11 cellular contexts compared by ENCODE assay signal in the genomic region with DNA sequence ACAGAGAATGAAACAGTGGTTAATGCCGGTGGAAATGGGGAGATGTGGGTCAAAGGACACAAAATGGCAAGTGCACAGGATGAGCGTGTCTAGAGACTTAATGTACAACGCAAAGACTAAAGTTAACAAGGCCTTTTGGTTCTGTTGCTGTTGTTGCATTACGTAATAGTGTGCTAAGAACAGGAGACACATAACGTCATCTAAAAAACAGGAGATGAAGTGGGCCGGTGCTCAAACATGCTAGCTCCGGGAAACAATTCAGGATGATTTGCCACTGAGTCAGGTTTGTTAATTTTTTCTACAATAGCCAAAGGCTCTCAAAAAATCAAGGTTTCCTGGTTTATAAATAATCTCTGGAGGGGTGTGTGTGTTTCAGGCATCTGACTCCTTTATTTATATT. TPM values are rescaled to one million over a fixed set of nuclear protein-coding genes. Genes with fewer than 3 reads are reported as not detected.
DNase-seq lines count a peak whose midpoint lies in the region; ATAC-seq and TF ChIP-seq lines count a peak whose summit lies in the region.
"Had no signal": no experiment of that assay in that cellular context is flagged by ENCODE, and none has a peak within 500 bp of the region (broad histone marks: within the 10 kb centered on the region; RNA-seq: fewer than 3 reads in every experiment).

No MANE protein-coding gene starts in this region.

- no peaks in the 10 kb centered on the region for H3K9me3 ChIP-seq in left lung
- no peaks in the 10 kb centered on the region for H3K9me3 ChIP-seq in uterus
- H3K9me3 ChIP-seq: BE2C had no signal

- DNase-seq in SIG-M5 treated with dmso at 0.1 percent for 504 hours (lab: John Stamatoyannopoulos, UW; ENCODE audit: unreplicated experiment) (peak; percentile 44), SIG-M5 (lab: John Stamatoyannopoulos, UW) (no peak), MCF 10A (ENCODE audit: unreplicated experiment) (peak; percentile 79), left lung (no peak), uterus (peak in 1 of 2 donors; percentile 31), NCI-H2227 (lab: John Stamatoyannopoulos, UW; ENCODE audit: unreplicated experiment) (no peak), NCI-H748 treated with DMSO at 0.1 percent for 48 hours (lab: John Stamatoyannopoulos, UW) (no peak), KG1 (lab: John Stamatoyannopoulos, UW) (no peak)
- DNase-seq: activated naive CD4-positive, alpha-beta T cell; BE2C; NCI-H1048 had no signal

- H3K27me3 Mint-ChIP-seq in MCF 10A (ENCODE audit: insufficient read depth, unreplicated experiment): no peaks in the 10 kb centered on the region

- POLR2A ChIA-PET in MCF 10A (lab: Yijun Ruan, JAX): interaction anchor here (0.7 to 1.9 kb wide), 9 partner anchors 10 to 328 kb away, joined by 3 to 12 read pairs (median 4); no protein-coding TSS in a partner anchor

- H3K4me3 Mint-ChIP-seq in MCF 10A (ENCODE audit: unreplicated experiment): peak overlapping the region; percentile 14

- H3K27ac ChIP-seq in left lung (peak overlapping the region in 1 of 2 donors; percentile 46), uterus (peak overlapping the region; percentile 37 to 44)

- peaks cover 27% of the 10 kb centered on the region for H3K4me1 Mint-ChIP-seq in MCF 10A (ENCODE audit: insufficient read depth, unreplicated experiment)

- no TSS peak for BruUV-seq in MCF 10A (replicated peaks; lab: Mats Ljungman, UMichigan)

- H3K27me3 ChIP-seq in left lung (no peaks in the 10 kb centered on the region), uterus (no peaks in the 10 kb centered on the region)
- H3K27me3 ChIP-seq: BE2C had no signal

- peak overlapping the region; percentile 84 for H3K27ac Mint-ChIP-seq in MCF 10A (ENCODE audit: low read depth, unreplicated experiment)

- intact Hi-C loops in MCF 10A (cut with micrococcal nuclease) (no loop called here), left lung (cut with DNase I) (no loop called here), uterus (cut with DNase I; ENCODE audit: low total_unique reads) (no loop called here)

- no peaks in the 10 kb centered on the region for H3K36me3 Mint-ChIP-seq in MCF 10A (ENCODE audit: insufficient read depth, unreplicated experiment)

- no peak for TF ChIP-seq POLR2A in uterus (IDR thresholded peaks at IDR 0.05)

- TF ChIP-seq CTCF in MCF 10A (IDR thresholded peaks at IDR 0.05; ENCODE audit: unreplicated experiment) (no peak), left lung (IDR thresholded peaks at IDR 0.05) (no peak), uterus (IDR thresholded peaks at IDR 0.05) (no peak)

- H3K4me1 ChIP-seq in left lung (peaks cover 17 to 47% of the 10 kb centered on the region in 2 donors), uterus (no peaks in the 10 kb centered on the region)

- H3K4me3 ChIP-seq in left lung (no peak overlapping the region), uterus (no peak overlapping the region)

- CTCF ChIA-PET in MCF 10A (lab: Yijun Ruan, JAX): interaction anchor here (0.6 to 1.2 kb wide), 2 partner anchors 16 to 422 kb away, joined by 3 to 4 read pairs; no protein-coding TSS in a partner anchor

- H3K36me3 ChIP-seq in left lung (no peaks in the 10 kb centered on the region), uterus (no peaks in the 10 kb centered on the region)
- H3K36me3 ChIP-seq: BE2C had no signal

- H3K9me3 Mint-ChIP-seq in MCF 10A (ENCODE audit: unreplicated experiment): peaks cover 7% of the 10 kb centered on the region

- ATAC-seq in left lung: peak; percentile 50

RNA-seq across cellular contexts. Expression of a gene that starts 55.5 kb away (rescaled TPM):
- total RNA-seq in MCF 10A (2022) (16.9 and 19.3 TPM in 2 replicates), left lung (10 to 100 TPM; 26.6 to 44.7 TPM), uterus (10 to 100 TPM in 1 of 4 donors, 1 to 10 TPM in 3; 7.6 to 45.5 (median 8.2) TPM)

Comparison
In these comparisons a context has a peak if more than half of its experiments do, and no peak if none do; other contexts are left out.
1. DNase-seq: peak in SIG-M5 treated with dmso at 0.1 percent for 504 hours (single experiment) and MCF 10A (single experiment); none in SIG-M5 (single experiment), left lung (0 of 2), NCI-H2227 (single experiment), NCI-H748 treated with DMSO at 0.1 percent for 48 hours (single experiment) and KG1 (single experiment).